In the genomic region with DNA sequence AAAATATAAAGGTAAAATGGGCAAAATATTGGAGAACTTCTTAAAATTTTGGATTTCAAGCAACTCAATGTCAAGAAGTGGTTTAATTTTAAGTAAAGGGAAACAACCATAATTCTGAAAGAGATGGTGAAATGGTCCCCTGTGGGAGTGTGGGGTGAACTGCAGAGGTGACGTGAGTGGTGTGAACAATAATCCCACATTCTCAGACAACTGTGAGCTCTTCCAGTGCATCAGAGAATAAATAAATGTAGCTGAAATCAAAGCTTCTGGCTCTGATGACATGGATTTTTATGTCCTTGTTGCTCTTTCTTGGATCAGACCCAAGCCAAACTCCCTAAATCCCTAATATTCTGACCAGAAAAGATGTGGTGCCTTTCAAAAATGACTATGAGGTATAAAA, we compare ENCODE assay signal across 20 cellular contexts.
"Had no signal": no experiment of that assay in that cellular context is flagged by ENCODE, and none has a peak within 500 bp of the region (broad histone marks: within the 10 kb centered on the region; RNA-seq: fewer than 3 reads in every experiment).

No MANE protein-coding gene starts in this region.

- H3K9me3 ChIP-seq: MG63, SJCRH30 had no signal

- H3K4me1 ChIP-seq: SJCRH30 had no signal

- H3K4me3 ChIP-seq: MG63, SJCRH30 had no signal

- H3K36me3 ChIP-seq: MG63, SJCRH30 had no signal

- H3K27ac ChIP-seq: SJCRH30 had no signal

- ATAC-seq: HepG2, SK-N-SH treated with all-trans-retinoic acid at 6 μM for 48 hours had no signal

- DNase-seq: IMR-90, Karpas-422, KG1, MG63, NCI-H1092 treated with DMSO at 0.1 percent for 48 hours, NCI-H1436, NCI-H187, NCI-H2029, NCI-H2081 treated with DMSO at 0.1 percent for 48 hours, NCI-H2171, NCI-H226, NCI-H446, NCI-H510A, NCI-H524 treated with DMSO at 0.1 percent for 48 hours, NCI-H774, RPMI8226, SHP77 treated with DMSO at 0.1 percent for 48 hours, SJCRH30 had no signal

- H3K27me3 ChIP-seq: MG63, SJCRH30 had no signal
